Comparison of ENCODE assay signal across 1 cellular context in genomic region chr20:19876828-19877227, GRCh38.
TF ChIP-seq lines count a peak whose summit lies in the region.

No MANE protein-coding gene starts in this region.

TF ChIP-seq in IMR-90, 13 proteins besides CTCF, POLR2A, EP300 and RAD21:
- no peak for TF ChIP-seq MAZ (IDR thresholded peaks at IDR 0.05; ENCODE audit: borderline replicate concordance, low read depth, low read length)
